ENCODE assay signal across 1 cellular context in genomic region chr1:156181411-156181924, GRCh38.
TF ChIP-seq lines count a peak whose summit lies in the region.

No MANE protein-coding gene starts in this region.

TF ChIP-seq in A549, 52 proteins besides CTCF, POLR2A, EP300 and RAD21:
- TF ChIP-seq ZSCAN20 (CRISPR knock-in tag; IDR thresholded peaks at IDR 0.05) (peak; percentile 83), EHF (CRISPR knock-in tag; IDR thresholded peaks at IDR 0.05) (peak; percentile 81; the same call in 1 of the 2 replicates), ZNF302 (CRISPR knock-in tag; IDR thresholded peaks at IDR 0.05) (peak; percentile 86), HOXB5 (CRISPR knock-in tag; IDR thresholded peaks at IDR 0.05) (peak; percentile 67; the same call in 1 of the 2 replicates), MAX (IDR thresholded peaks at IDR 0.05) (0 out of 2 replicates have a peak, but pooled peaks have one; percentile 28), FOXS1 (CRISPR knock-in tag; IDR thresholded peaks at IDR 0.05) (peak; percentile 86; the same call in 1 of the 2 replicates), HOXB13 (CRISPR knock-in tag; IDR thresholded peaks at IDR 0.05; ENCODE audit: low read depth) (peak; percentile 80; the same call in 1 of the 2 replicates), HEYL (CRISPR knock-in tag; IDR thresholded peaks at IDR 0.05) (0 out of 2 replicates have a peak, but pooled peaks have one; percentile 77)
